8 cellular contexts compared by ENCODE assay signal in genomic region chr3:30631237-30631961, GRCh38. TPM values are rescaled to one million over a fixed set of nuclear protein-coding genes. Genes with fewer than 3 reads are reported as not detected.
A peak's percentile ranks its signal among the peaks of the same experiment; 100 is the strongest.
DNase-seq lines count a peak whose midpoint lies in the region; ATAC-seq and TF ChIP-seq lines count a peak whose summit lies in the region.

No MANE protein-coding gene starts in this region.

- H4K8ac ChIP-seq in H9 (replicated peaks; ENCODE audit: insufficient read length, low read depth, low read length), result no peak overlapping the region

- no peaks in the 10 kb centered on the region for H3K36me3 ChIP-seq in esophagus squamous epithelium

- H2BK5ac ChIP-seq in H9 (ENCODE audit: insufficient read length, low read length), result no peak overlapping the region

- TF ChIP-seq POLR2A in esophagus squamous epithelium (IDR thresholded peaks at IDR 0.05), result no peak

- H2BK120ac ChIP-seq in H9 (ENCODE audit: low read depth, low read length, poor library complexity, severe bottlenecking), result no peak overlapping the region

- TF ChIP-seq CTCF in esophagus squamous epithelium (IDR thresholded peaks at IDR 0.05) (peak in 1 of 6 experiments; percentile 6), H9 (conservative IDR thresholded peaks at IDR 0.05) (no peak)

- H3K9me3 ChIP-seq in esophagus squamous epithelium (no peaks in the 10 kb centered on the region), H9 (ENCODE audit: control insufficient read depth, low read depth, low read length) (no peaks in the 10 kb centered on the region)

- H3K4me1 Mint-ChIP-seq in activated CD4-positive, alpha-beta T cell treated with anti-CD3 and anti-CD28 coated beads for 36 hours, result peaks cover 98% of the 10 kb centered on the region
- H3K4me1 Mint-ChIP-seq in stimulated activated naive CD8-positive, alpha-beta T cell treated with anti-CD3 and anti-CD28 coated beads, Interleukin-15, amount 100 ng/mL, for 72 hours, result peaks cover 95% of the 10 kb centered on the region
- H3K4me1 Mint-ChIP-seq in H9, result peaks cover 49 to 53% of the 10 kb centered on the region in 2 experiments

- H3K27ac Mint-ChIP-seq in activated CD4-positive, alpha-beta T cell treated with anti-CD3 and anti-CD28 coated beads for 36 hours, result peak overlapping the region; percentile 97
- peak overlapping the region; percentile 100 for H3K27ac Mint-ChIP-seq in stimulated activated naive CD8-positive, alpha-beta T cell treated with anti-CD3 and anti-CD28 coated beads, Interleukin-15, amount 100 ng/mL, for 72 hours
- H3K27ac Mint-ChIP-seq in H9, result peak overlapping the region in 1 of 3 experiments; percentile 69; a peak in 3 of 7 replicates

- POLR2A ChIA-PET in activated CD4-positive, alpha-beta T cell treated with anti-CD3 and anti-CD28 coated beads for 36 hours (lab: Charles Lee), result interaction anchor here (0.6 to 1.2 kb wide), 7 partner anchors 9 to 146 kb away, joined by 3 to 13 read pairs (median 5); no protein-coding TSS in a partner anchor

- no peak overlapping the region for H3K56ac ChIP-seq in H9 (ENCODE audit: insufficient read length, low read depth, low read length)

- peaks cover 21 to 100% (median 75%) of the 10 kb centered on the region in 3 donors for H3K4me1 ChIP-seq in esophagus squamous epithelium
- H3K4me1 ChIP-seq in H9 (ENCODE audit: insufficient read depth, low read length), result peaks cover 4% of the 10 kb centered on the region

- H3K9ac ChIP-seq in H9 (ENCODE audit: extremely low read depth, insufficient read length, low read length), result no peak overlapping the region

- H3K18ac ChIP-seq in H9 (ENCODE audit: insufficient read length, low read depth, low read length), result no peak overlapping the region

- no peak overlapping the region for H2BK12ac ChIP-seq in H9 (ENCODE audit: insufficient read length, low read depth, low read length)

- H3K4me2 ChIP-seq in H9 (ENCODE audit: insufficient read depth, insufficient read length, low read length), result no peak overlapping the region

- H2BK20ac ChIP-seq in H9 (ENCODE audit: low read depth, low read length, poor library complexity, severe bottlenecking), result no peak overlapping the region

- H3K27me3 Mint-ChIP-seq in activated CD4-positive, alpha-beta T cell treated with anti-CD3 and anti-CD28 coated beads for 36 hours, result no peaks in the 10 kb centered on the region
- no peaks in the 10 kb centered on the region for H3K27me3 Mint-ChIP-seq in stimulated activated naive CD8-positive, alpha-beta T cell treated with anti-CD3 and anti-CD28 coated beads, Interleukin-15, amount 100 ng/mL, for 72 hours
- H3K27me3 Mint-ChIP-seq in H9 (ENCODE audit: low read depth), result no peaks in the 10 kb centered on the region

- peak overlapping the region; percentile 57 for H3K4me3 Mint-ChIP-seq in activated CD4-positive, alpha-beta T cell treated with anti-CD3 and anti-CD28 coated beads for 36 hours
- H3K4me3 Mint-ChIP-seq in stimulated activated naive CD8-positive, alpha-beta T cell treated with anti-CD3 and anti-CD28 coated beads, Interleukin-15, amount 100 ng/mL, for 72 hours, result peak overlapping the region; percentile 78 to 86
- no peak overlapping the region for H3K4me3 Mint-ChIP-seq in H9

- no peaks in the 10 kb centered on the region for H4K20me1 ChIP-seq in H9 (ENCODE audit: control insufficient read depth, insufficient read depth, insufficient read length)

- H2AK5ac ChIP-seq in H9 (ENCODE audit: insufficient read length, low read length), result no peak overlapping the region

- H3K4me3 ChIP-seq in esophagus squamous epithelium, result no peak overlapping the region

- peak; percentile 73 for ATAC-seq in activated CD4-positive, alpha-beta T cell treated with anti-CD3 and anti-CD28 coated beads for 36 hours
- ATAC-seq in stimulated activated naive CD8-positive, alpha-beta T cell treated with anti-CD3 and anti-CD28 coated beads, Interleukin-15, amount 100 ng/mL, for 72 hours, result peak; percentile 85

- no peaks in the 10 kb centered on the region for H3K9me3 Mint-ChIP-seq in activated CD4-positive, alpha-beta T cell treated with anti-CD3 and anti-CD28 coated beads for 36 hours (ENCODE audit: low read depth)
- H3K9me3 Mint-ChIP-seq in stimulated activated naive CD8-positive, alpha-beta T cell treated with anti-CD3 and anti-CD28 coated beads, Interleukin-15, amount 100 ng/mL, for 72 hours, result no peaks in the 10 kb centered on the region
- H3K9me3 Mint-ChIP-seq in H9, result no peaks in the 10 kb centered on the region

- no peak overlapping the region for H3K4ac ChIP-seq in H9 (ENCODE audit: low read depth, low read length)

- no peak overlapping the region for H2AFZ ChIP-seq in H9 (ENCODE audit: low read length)

- CTCF ChIA-PET in activated CD4-positive, alpha-beta T cell treated with anti-CD3 and anti-CD28 coated beads for 36 hours (lab: Charles Lee), result interaction anchor here (0.7 to 1.1 kb wide), 2 partner anchors 14 to 25 kb away, joined by 3 to 4 read pairs; partner anchors contain the start of gene TGFBR2

- no peak overlapping the region for H3K23ac ChIP-seq in H9 (ENCODE audit: insufficient read length, low read depth, low read length)

- DNase-seq in activated CD4-positive, alpha-beta T cell treated with anti-CD3 and anti-CD28 coated beads for 36 hours, result peak; percentile 81
- no peak for DNase-seq in activated CD4-positive, alpha-beta T cell treated with anti-CD3 and anti-CD28 coated beads for 1 hour
- DNase-seq in activated CD4-positive, alpha-beta T cell treated with anti-CD3 and anti-CD28 coated beads for 48 hours, result peak; percentile 75
- DNase-seq in esophagus squamous epithelium (lab: John Stamatoyannopoulos, UW) (no peak), AG08395 (ENCODE audit: low spot score) (no peak), H9 (no peak), NCI-H526 (lab: John Stamatoyannopoulos, UW) (no peak)
- peak; percentile 65 to 83 for DNase-seq in stimulated activated naive CD8-positive, alpha-beta T cell treated with anti-CD3 and anti-CD28 coated beads, Interleukin-15, amount 100 ng/mL, for 72 hours

- peaks cover 72% of the 10 kb centered on the region for H3K36me3 Mint-ChIP-seq in activated CD4-positive, alpha-beta T cell treated with anti-CD3 and anti-CD28 coated beads for 36 hours (ENCODE audit: low read depth)
- H3K36me3 Mint-ChIP-seq in H9 (ENCODE audit: insufficient read depth in 1 of 3, low read depth in 3 of 3), result peaks cover 14 to 19% (median 16%) of the 10 kb centered on the region in 3 experiments

- no peak overlapping the region for H4K91ac ChIP-seq in H9 (ENCODE audit: insufficient read length, low read depth, low read length)

- H3K14ac ChIP-seq in H9 (ENCODE audit: insufficient read depth, low read length), result no peak overlapping the region

- H3T11ph ChIP-seq in H9 (ENCODE audit: low read length), result no peak overlapping the region

- intact Hi-C loops in activated CD4-positive, alpha-beta T cell treated with anti-CD3 and anti-CD28 coated beads for 36 hours (cut with DNase I, micrococcal nuclease), result loop anchor here (1.0 to 10.0 kb wide), 8 partner anchors 9 to 443 kb away; no protein-coding TSS in a partner anchor
- intact Hi-C loops in esophagus squamous epithelium (cut with DNase I), result no loop called here

- H3K27ac ChIP-seq in esophagus squamous epithelium, result peak overlapping the region; percentile 55 to 78 (median 76)
- no peak overlapping the region for H3K27ac ChIP-seq in H9 (ENCODE audit: insufficient read length, low read depth, low read length)

- no peaks in the 10 kb centered on the region for H3K79me1 ChIP-seq in H9 (ENCODE audit: insufficient read depth, low read depth, low read length, poor library complexity, severe bottlenecking)

- no peak overlapping the region for H2BK15ac ChIP-seq in H9 (ENCODE audit: low read depth, low read length)

- 59 to 60% methylated on average over 5 to 7 of the region's 8 CpGs for WGBS in esophagus squamous epithelium, 2 donors
- WGBS in H9 (ENCODE audit: extremely low coverage, insufficient read length, low lambda C conversion rate), result no CpG with 5 or more reads among the region's 8 CpGs

- H3K23me2 ChIP-seq in H9 (ENCODE audit: insufficient read length, low read depth, low read length, poor library complexity, severe bottlenecking), result no peaks in the 10 kb centered on the region

- peaks cover 12% of the 10 kb centered on the region; the same call in 1 of the 2 replicates for H3K79me2 ChIP-seq in H9 (ENCODE audit: insufficient read depth, low read length)

- H3K27me3 ChIP-seq in esophagus squamous epithelium (no peaks in the 10 kb centered on the region), H9 (ENCODE audit: insufficient read depth, low read length) (no peaks in the 10 kb centered on the region)

- H4K5ac ChIP-seq in H9 (ENCODE audit: insufficient read length, low read depth, low read length), result no peak overlapping the region

RNA-seq across cellular contexts. Expression of gene TGFBR2, which starts 25.0 kb away (rescaled TPM):
- 10 to 100 TPM; 45.5 to 46.6 TPM for total RNA-seq in activated CD4-positive, alpha-beta T cell treated with anti-CD3 and anti-CD28 coated beads for 36 hours
- total RNA-seq in esophagus squamous epithelium, result 100 to 1,000 TPM in 1 of 4 donors, 10 to 100 TPM in 3; 10.1 to 114 (median 48.7) TPM
- total RNA-seq in H9 (2021), result 9.6 and 10.6 TPM in 2 replicates

Comparison
In these comparisons a context has a peak if more than half of its experiments do, and no peak if none do; other contexts are left out.
1. DNase-seq: peak in activated CD4-positive, alpha-beta T cell treated with anti-CD3 and anti-CD28 coated beads for 36 hours (single experiment), activated CD4-positive, alpha-beta T cell treated with anti-CD3 and anti-CD28 coated beads for 48 hours (single experiment) and stimulated activated naive CD8-positive, alpha-beta T cell treated with anti-CD3 and anti-CD28 coated beads, Interleukin-15, amount 100 ng/mL, for 72 hours (2 of 2); none in activated CD4-positive, alpha-beta T cell treated with anti-CD3 and anti-CD28 coated beads for 1 hour (single experiment), esophagus squamous epithelium (single experiment), AG08395 (single experiment), H9 (single experiment) and NCI-H526 (0 of 2).
2. H3K4me3 Mint-ChIP-seq: peak in activated CD4-positive, alpha-beta T cell treated with anti-CD3 and anti-CD28 coated beads for 36 hours (single experiment) and stimulated activated naive CD8-positive, alpha-beta T cell treated with anti-CD3 and anti-CD28 coated beads, Interleukin-15, amount 100 ng/mL, for 72 hours (2 of 2); none in H9 (0 of 2).